In genomic region chr3:102141096-102141912, GRCh38 we compare ENCODE assay signal across 2 cellular contexts.
TF ChIP-seq lines count a peak whose summit lies in the region.

No MANE protein-coding gene starts in this region.

TF ChIP-seq in GM23338, 12 proteins besides CTCF, POLR2A, EP300 and RAD21 (continued from another document):
- TF ChIP-seq NANOG (IDR thresholded peaks at IDR 0.05; ENCODE audit: borderline replicate concordance): no peak
- no peak for TF ChIP-seq POLR2AphosphoS5 (IDR thresholded peaks at IDR 0.05; ENCODE audit: low read depth)
- TF ChIP-seq EZH2 (IDR thresholded peaks at IDR 0.05; ENCODE audit: low read depth, unreplicated experiment): no peak
- TF ChIP-seq REST (IDR thresholded peaks at IDR 0.05; ENCODE audit: unreplicated experiment): no peak
- TF ChIP-seq EZH2phosphoT487 (IDR thresholded peaks at IDR 0.05; ENCODE audit: unreplicated experiment): no peak
- TF ChIP-seq CREB1 (CRISPR knock-in tag; IDR thresholded peaks at IDR 0.05; ENCODE audit: low read depth): no peak
- TF ChIP-seq, protein P1, sequence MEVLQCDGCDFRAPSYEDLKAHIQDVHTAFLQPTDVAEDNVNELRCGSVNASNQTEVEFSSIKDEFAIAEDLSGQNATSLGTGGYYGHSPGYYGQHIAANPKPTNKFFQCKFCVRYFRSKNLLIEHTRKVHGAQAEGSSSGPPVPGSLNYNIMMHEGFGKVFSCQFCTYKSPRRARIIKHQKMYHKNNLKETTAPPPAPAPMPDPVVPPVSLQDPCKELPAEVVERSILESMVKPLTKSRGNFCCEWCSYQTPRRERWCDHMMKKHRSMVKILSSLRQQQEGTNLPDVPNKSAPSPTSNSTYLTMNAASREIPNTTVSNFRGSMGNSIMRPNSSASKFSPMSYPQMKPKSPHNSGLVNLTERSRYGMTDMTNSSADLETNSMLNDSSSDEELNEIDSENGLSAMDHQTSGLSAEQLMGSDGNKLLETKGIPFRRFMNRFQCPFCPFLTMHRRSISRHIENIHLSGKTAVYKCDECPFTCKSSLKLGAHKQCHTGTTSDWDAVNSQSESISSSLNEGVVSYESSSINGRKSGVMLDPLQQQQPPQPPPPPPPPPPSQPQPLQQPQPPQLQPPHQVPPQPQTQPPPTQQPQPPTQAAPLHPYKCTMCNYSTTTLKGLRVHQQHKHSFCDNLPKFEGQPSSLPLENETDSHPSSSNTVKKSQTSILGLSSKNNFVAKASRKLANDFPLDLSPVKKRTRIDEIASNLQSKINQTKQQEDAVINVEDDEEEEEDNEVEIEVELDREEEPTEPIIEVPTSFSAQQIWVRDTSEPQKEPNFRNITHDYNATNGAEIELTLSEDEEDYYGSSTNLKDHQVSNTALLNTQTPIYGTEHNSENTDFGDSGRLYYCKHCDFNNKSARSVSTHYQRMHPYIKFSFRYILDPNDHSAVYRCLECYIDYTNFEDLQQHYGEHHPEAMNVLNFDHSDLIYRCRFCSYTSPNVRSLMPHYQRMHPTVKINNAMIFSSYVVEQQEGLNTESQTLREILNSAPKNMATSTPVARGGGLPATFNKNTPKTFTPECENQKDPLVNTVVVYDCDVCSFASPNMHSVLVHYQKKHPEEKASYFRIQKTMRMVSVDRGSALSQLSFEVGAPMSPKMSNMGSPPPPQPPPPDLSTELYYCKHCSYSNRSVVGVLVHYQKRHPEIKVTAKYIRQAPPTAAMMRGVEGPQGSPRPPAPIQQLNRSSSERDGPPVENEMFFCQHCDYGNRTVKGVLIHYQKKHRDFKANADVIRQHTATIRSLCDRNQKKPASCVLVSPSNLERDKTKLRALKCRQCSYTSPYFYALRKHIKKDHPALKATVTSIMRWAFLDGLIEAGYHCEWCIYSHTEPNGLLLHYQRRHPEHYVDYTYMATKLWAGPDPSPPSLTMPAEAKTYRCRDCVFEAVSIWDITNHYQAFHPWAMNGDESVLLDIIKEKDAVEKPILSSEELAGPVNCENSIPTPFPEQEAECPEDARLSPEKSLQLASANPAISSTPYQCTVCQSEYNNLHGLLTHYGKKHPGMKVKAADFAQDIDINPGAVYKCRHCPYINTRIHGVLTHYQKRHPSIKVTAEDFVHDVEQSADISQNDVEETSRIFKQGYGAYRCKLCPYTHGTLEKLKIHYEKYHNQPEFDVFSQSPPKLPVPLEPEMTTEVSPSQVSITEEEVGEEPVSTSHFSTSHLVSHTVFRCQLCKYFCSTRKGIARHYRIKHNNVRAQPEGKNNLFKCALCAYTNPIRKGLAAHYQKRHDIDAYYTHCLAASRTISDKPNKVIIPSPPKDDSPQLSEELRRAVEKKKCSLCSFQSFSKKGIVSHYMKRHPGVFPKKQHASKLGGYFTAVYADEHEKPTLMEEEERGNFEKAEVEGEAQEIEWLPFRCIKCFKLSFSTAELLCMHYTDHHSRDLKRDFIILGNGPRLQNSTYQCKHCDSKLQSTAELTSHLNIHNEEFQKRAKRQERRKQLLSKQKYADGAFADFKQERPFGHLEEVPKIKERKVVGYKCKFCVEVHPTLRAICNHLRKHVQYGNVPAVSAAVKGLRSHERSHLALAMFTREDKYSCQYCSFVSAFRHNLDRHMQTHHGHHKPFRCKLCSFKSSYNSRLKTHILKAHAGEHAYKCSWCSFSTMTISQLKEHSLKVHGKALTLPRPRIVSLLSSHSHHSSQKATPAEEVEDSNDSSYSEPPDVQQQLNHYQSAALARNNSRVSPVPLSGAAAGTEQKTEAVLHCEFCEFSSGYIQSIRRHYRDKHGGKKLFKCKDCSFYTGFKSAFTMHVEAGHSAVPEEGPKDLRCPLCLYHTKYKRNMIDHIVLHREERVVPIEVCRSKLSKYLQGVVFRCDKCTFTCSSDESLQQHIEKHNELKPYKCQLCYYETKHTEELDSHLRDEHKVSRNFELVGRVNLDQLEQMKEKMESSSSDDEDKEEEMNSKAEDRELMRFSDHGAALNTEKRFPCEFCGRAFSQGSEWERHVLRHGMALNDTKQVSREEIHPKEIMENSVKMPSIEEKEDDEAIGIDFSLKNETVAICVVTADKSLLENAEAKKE (CRISPR knock-in tag; IDR thresholded peaks at IDR 0.05): no peak
- TF ChIP-seq STAT1 (IDR thresholded peaks at IDR 0.05; ENCODE audit: unreplicated experiment): no peak
- no peak for TF ChIP-seq ZNF114 (CRISPR knock-in tag; IDR thresholded peaks at IDR 0.05)
TF ChIP-seq in GM23338: peak in this region for 0.

TF ChIP-seq in HepG2, 621 proteins besides CTCF, POLR2A, EP300 and RAD21 (continued from another document):
- TF ChIP-seq, protein P2, sequence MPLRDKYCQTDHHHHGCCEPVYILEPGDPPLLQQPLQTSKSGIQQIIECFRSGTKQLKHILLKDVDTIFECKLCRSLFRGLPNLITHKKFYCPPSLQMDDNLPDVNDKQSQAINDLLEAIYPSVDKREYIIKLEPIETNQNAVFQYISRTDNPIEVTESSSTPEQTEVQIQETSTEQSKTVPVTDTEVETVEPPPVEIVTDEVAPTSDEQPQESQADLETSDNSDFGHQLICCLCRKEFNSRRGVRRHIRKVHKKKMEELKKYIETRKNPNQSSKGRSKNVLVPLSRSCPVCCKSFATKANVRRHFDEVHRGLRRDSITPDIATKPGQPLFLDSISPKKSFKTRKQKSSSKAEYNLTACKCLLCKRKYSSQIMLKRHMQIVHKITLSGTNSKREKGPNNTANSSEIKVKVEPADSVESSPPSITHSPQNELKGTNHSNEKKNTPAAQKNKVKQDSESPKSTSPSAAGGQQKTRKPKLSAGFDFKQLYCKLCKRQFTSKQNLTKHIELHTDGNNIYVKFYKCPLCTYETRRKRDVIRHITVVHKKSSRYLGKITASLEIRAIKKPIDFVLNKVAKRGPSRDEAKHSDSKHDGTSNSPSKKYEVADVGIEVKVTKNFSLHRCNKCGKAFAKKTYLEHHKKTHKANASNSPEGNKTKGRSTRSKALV (CRISPR knock-in tag; IDR thresholded peaks at IDR 0.05): no peak
- TF ChIP-seq GFI1 (CRISPR knock-in tag; IDR thresholded peaks at IDR 0.05; ENCODE audit: borderline replicate concordance) (no peak), ZNF772 (CRISPR knock-in tag; IDR thresholded peaks at IDR 0.05) (no peak), SAFB2 (CRISPR knock-in tag; IDR thresholded peaks at IDR 0.05; ENCODE audit: borderline replicate concordance, low read depth) (no peak), LCORL (IDR thresholded peaks at IDR 0.05) (no peak), LCORL (CRISPR knock-in tag; IDR thresholded peaks at IDR 0.05) (no peak), POGZ (CRISPR knock-in tag; IDR thresholded peaks at IDR 0.05) (no peak), TSC22D2 (CRISPR knock-in tag; IDR thresholded peaks at IDR 0.05; ENCODE audit: borderline replicate concordance) (no peak), NFE2 (CRISPR knock-in tag; IDR thresholded peaks at IDR 0.05) (no peak), IKZF1 (IDR thresholded peaks at IDR 0.05) (no peak)
